ENCODE assay signal across 2 cellular contexts in genomic region chr6:44040786-44041185, GRCh38.
TF ChIP-seq lines count a peak whose summit lies in the region.

No MANE protein-coding gene starts in this region.

TF ChIP-seq in SK-N-SH, 30 proteins besides CTCF, POLR2A, EP300 and RAD21:
- TF ChIP-seq FOXJ3 (CRISPR knock-in tag; IDR thresholded peaks at IDR 0.05): no peak
- TF ChIP-seq USF1 (IDR thresholded peaks at IDR 0.05; ENCODE audit: borderline replicate concordance, low read depth): no peak
- no peak for TF ChIP-seq MEF2A (IDR thresholded peaks at IDR 0.05; ENCODE audit: borderline replicate concordance, low read depth)
- TF ChIP-seq JUND (IDR thresholded peaks at IDR 0.05): no peak
- no peak for TF ChIP-seq NRF1 (IDR thresholded peaks at IDR 0.05; ENCODE audit: low read depth, low read length)
- TF ChIP-seq NFIC (IDR thresholded peaks at IDR 0.05; ENCODE audit: borderline replicate concordance): no peak
- no peak for TF ChIP-seq GABPA (IDR thresholded peaks at IDR 0.05; ENCODE audit: low read depth)
TF ChIP-seq in SK-N-SH: peak in this region for 0.

TF ChIP-seq in SK-N-SH treated with all-trans-retinoic acid at 6 μM for 48 hours, 23 proteins besides CTCF, POLR2A, EP300 and RAD21:
- TF ChIP-seq TCF4 (CRISPR knock-in tag; IDR thresholded peaks at IDR 0.05; ENCODE audit: borderline replicate concordance): no peak
- TF ChIP-seq CSDC2 (CRISPR knock-in tag; IDR thresholded peaks at IDR 0.05): no peak
- TF ChIP-seq RARB (CRISPR knock-in tag; IDR thresholded peaks at IDR 0.05): no peak
- TF ChIP-seq GLIS3 (CRISPR knock-in tag; IDR thresholded peaks at IDR 0.05): no peak
- TF ChIP-seq, protein P1, sequence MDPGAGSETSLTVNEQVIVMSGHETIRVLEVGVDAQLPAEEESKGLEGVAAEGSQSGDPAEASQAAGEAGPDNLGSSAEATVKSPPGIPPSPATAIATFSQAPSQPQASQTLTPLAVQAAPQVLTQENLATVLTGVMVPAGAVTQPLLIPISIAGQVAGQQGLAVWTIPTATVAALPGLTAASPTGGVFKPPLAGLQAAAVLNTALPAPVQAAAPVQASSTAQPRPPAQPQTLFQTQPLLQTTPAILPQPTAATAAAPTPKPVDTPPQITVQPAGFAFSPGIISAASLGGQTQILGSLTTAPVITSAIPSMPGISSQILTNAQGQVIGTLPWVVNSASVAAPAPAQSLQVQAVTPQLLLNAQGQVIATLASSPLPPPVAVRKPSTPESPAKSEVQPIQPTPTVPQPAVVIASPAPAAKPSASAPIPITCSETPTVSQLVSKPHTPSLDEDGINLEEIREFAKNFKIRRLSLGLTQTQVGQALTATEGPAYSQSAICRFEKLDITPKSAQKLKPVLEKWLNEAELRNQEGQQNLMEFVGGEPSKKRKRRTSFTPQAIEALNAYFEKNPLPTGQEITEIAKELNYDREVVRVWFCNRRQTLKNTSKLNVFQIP (CRISPR knock-in tag; IDR thresholded peaks at IDR 0.05; ENCODE audit: borderline replicate concordance, low read depth): no peak
- TF ChIP-seq SNAI2 (CRISPR knock-in tag; IDR thresholded peaks at IDR 0.05): no peak
- no peak for TF ChIP-seq BACH2 (CRISPR knock-in tag; IDR thresholded peaks at IDR 0.05; ENCODE audit: borderline replicate concordance)
- no peak for TF ChIP-seq ARNTL (CRISPR knock-in tag; IDR thresholded peaks at IDR 0.05; ENCODE audit: borderline replicate concordance, low read depth)
- TF ChIP-seq ZC3H10 (CRISPR knock-in tag; IDR thresholded peaks at IDR 0.05): no peak
- TF ChIP-seq ISL1 (CRISPR knock-in tag; IDR thresholded peaks at IDR 0.05): no peak
- TF ChIP-seq OSR1 (CRISPR knock-in tag; IDR thresholded peaks at IDR 0.05): no peak
- TF ChIP-seq ZNF8 (CRISPR knock-in tag; IDR thresholded peaks at IDR 0.05): no peak
- TF ChIP-seq CREB5 (CRISPR knock-in tag; IDR thresholded peaks at IDR 0.05; ENCODE audit: low read depth): no peak
- no peak for TF ChIP-seq PATZ1 (CRISPR knock-in tag; IDR thresholded peaks at IDR 0.05; ENCODE audit: borderline replicate concordance)
- TF ChIP-seq ZFP30 (CRISPR knock-in tag; IDR thresholded peaks at IDR 0.05): no peak
- TF ChIP-seq, protein P2, sequence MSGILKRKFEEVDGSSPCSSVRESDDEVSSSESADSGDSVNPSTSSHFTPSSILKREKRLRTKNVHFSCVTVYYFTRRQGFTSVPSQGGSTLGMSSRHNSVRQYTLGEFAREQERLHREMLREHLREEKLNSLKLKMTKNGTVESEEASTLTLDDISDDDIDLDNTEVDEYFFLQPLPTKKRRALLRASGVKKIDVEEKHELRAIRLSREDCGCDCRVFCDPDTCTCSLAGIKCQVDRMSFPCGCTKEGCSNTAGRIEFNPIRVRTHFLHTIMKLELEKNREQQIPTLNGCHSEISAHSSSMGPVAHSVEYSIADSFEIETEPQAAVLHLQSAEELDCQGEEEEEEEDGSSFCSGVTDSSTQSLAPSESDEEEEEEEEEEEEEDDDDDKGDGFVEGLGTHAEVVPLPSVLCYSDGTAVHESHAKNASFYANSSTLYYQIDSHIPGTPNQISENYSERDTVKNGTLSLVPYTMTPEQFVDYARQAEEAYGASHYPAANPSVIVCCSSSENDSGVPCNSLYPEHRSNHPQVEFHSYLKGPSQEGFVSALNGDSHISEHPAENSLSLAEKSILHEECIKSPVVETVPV (CRISPR knock-in tag; IDR thresholded peaks at IDR 0.05): no peak
- TF ChIP-seq ESRRG (CRISPR knock-in tag; IDR thresholded peaks at IDR 0.05): no peak
- TF ChIP-seq PPARA (CRISPR knock-in tag; IDR thresholded peaks at IDR 0.05; ENCODE audit: borderline replicate concordance): no peak
- no peak for TF ChIP-seq TOX (CRISPR knock-in tag; IDR thresholded peaks at IDR 0.05; ENCODE audit: borderline replicate concordance)
- no peak for TF ChIP-seq ZNF565 (CRISPR knock-in tag; conservative IDR thresholded peaks at IDR 0.05; ENCODE audit: low read depth)
TF ChIP-seq in SK-N-SH treated with all-trans-retinoic acid at 6 μM for 48 hours: peak in this region for 0.
